In the genomic region with DNA sequence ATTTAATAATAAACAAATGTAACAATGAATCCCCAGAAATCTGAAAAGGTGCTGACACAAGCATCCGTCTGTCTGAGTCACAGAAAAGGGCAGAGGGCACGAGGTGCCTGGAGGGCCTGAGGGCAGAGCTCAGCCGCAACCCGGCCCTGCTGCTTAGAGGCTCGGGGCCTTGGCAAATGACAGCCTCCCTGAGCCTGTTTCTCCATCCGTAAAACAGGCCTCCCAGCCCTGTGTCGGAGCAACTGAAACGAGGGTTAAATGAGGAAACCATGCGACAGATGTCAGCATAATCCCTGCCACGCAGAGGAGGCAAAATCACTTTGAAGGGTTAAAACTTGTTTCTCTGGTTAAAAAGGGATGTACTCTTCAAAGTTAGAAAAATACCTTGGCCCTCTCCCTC, we compare ENCODE assay signal across 15 cellular contexts. TPM values are rescaled to one million over a fixed set of nuclear protein-coding genes. Genes with fewer than 3 reads are reported as not detected.
A peak's percentile ranks its signal among the peaks of the same experiment; 100 is the strongest.
DNase-seq lines count a peak whose midpoint lies in the region; TF ChIP-seq lines count a peak whose summit lies in the region.
"Had no signal": no experiment of that assay in that cellular context is flagged by ENCODE, and none has a peak within 500 bp of the region (broad histone marks: within the 10 kb centered on the region; RNA-seq: fewer than 3 reads in every experiment).

No MANE protein-coding gene starts in this region.

- peaks cover under 1% of the 10 kb centered on the region for H3K4me1 Mint-ChIP-seq in T-helper 2 cell treated with Interferon-gamma antibody and Interleukin-4, amounts not matched to agents 5 μg/mL and 100 μg/mL, for 36 hours (ENCODE audit: low read depth)

- peaks cover 6% of the 10 kb centered on the region for H3K36me3 Mint-ChIP-seq in T-helper 2 cell treated with Interferon-gamma antibody and Interleukin-4, amounts not matched to agents 5 μg/mL and 100 μg/mL, for 36 hours (ENCODE audit: low read depth)

- intact Hi-C loops in PC-9 (cut with micrococcal nuclease; ENCODE audit: unreplicated experiment), result loop anchor here (1.0 to 2.0 kb wide), 2 partner anchors 18 to 47 kb away; a partner anchor contains a TSS

- no peaks in the 10 kb centered on the region for H4K20me1 ChIP-seq in PC-9 (ENCODE audit: insufficient read depth)

- peak overlapping the region; percentile 86 for H3K27ac ChIP-seq in PC-9
- H3K27ac ChIP-seq: parathyroid adenoma had no signal

- H3K79me2 ChIP-seq in PC-9 (ENCODE audit: low read depth), result no peaks in the 10 kb centered on the region
- H3K79me2 ChIP-seq: parathyroid adenoma had no signal

- H3K4me3 Mint-ChIP-seq in T-helper 2 cell treated with Interferon-gamma antibody and Interleukin-4, amounts not matched to agents 5 μg/mL and 100 μg/mL, for 36 hours, result no peak overlapping the region

- H3K4me3 ChIP-seq in PC-9, result no peak overlapping the region
- no peak overlapping the region for H3K4me3 ChIP-seq in epithelial cell of esophagus (ENCODE audit: low read length)
- H3K4me3 ChIP-seq: breast epithelium, K562, spleen had no signal

- no peaks in the 10 kb centered on the region for H3K36me3 ChIP-seq in PC-9 (ENCODE audit: low read depth)
- H3K36me3 ChIP-seq: breast epithelium had no signal

- peaks cover 38% of the 10 kb centered on the region for H3F3A ChIP-seq in PC-9 (ENCODE audit: insufficient read depth, low read depth)

- H3K9me2 ChIP-seq in PC-9 (ENCODE audit: insufficient read depth), result no peaks in the 10 kb centered on the region

- H3K27me3 Mint-ChIP-seq in T-helper 2 cell treated with Interferon-gamma antibody and Interleukin-4, amounts not matched to agents 5 μg/mL and 100 μg/mL, for 36 hours (ENCODE audit: low read depth), result no peaks in the 10 kb centered on the region

- BruUV-seq in PC-9 (replicated peaks; lab: Mats Ljungman, UMichigan), result no TSS peak

- no peak overlapping the region for H3K27ac Mint-ChIP-seq in T-helper 2 cell treated with Interferon-gamma antibody and Interleukin-4, amounts not matched to agents 5 μg/mL and 100 μg/mL, for 36 hours

- no peaks in the 10 kb centered on the region for H3K9me3 Mint-ChIP-seq in T-helper 2 cell treated with Interferon-gamma antibody and Interleukin-4, amounts not matched to agents 5 μg/mL and 100 μg/mL, for 36 hours

- no peak overlapping the region for H2AFZ ChIP-seq in PC-9
- H2AFZ ChIP-seq: parathyroid adenoma had no signal

- peak overlapping the region; percentile 35 for H3K4me2 ChIP-seq in PC-9

- no peaks in the 10 kb centered on the region for H3K27me3 ChIP-seq in PC-9 (ENCODE audit: insufficient read depth, low read depth)
- H3K27me3 ChIP-seq: breast epithelium, spleen had no signal

- POLR2A ChIA-PET in PC-9 (lab: Charles Lee; ENCODE audit: unreplicated experiment), result interaction anchor here (0.6 to 0.7 kb wide), 3 partner anchors 12 to 109 kb away, joined by 4 read pairs; no protein-coding TSS in a partner anchor

- no peak for TF ChIP-seq CTCF in PC-9 (conservative IDR thresholded peaks at IDR 0.05)
- no peak for TF ChIP-seq CTCF in epithelial cell of esophagus (IDR thresholded peaks at IDR 0.05; ENCODE audit: insufficient read depth, low read depth, low read length, missing control alignments)

- H3K9me3 ChIP-seq in PC-9 (ENCODE audit: insufficient read depth, low read depth), result no peaks in the 10 kb centered on the region
- H3K9me3 ChIP-seq: breast epithelium, spleen had no signal

- DNase-seq in GM04503 (ENCODE audit: low read depth) (peak; percentile 23), PC-9 (peak; percentile 93 to 96), epithelial cell of esophagus (ENCODE audit: low read depth) (peak; percentile 75), smooth muscle cell of the brain vasculature (ENCODE audit: low read depth, low spot score) (peak; percentile 29), Ammon's horn (ENCODE audit: low spot score) (no peak), inferior parietal cortex (ENCODE audit: extremely low spot score) (no peak), NCI-H69 (lab: John Stamatoyannopoulos, UW) (no peak)
- no peak for DNase-seq in T-helper 2 cell treated with Interferon-gamma antibody and Interleukin-4, amounts not matched to agents 5 μg/mL and 100 μg/mL, for 36 hours (ENCODE audit: low spot score)
- DNase-seq: activated CD4-positive, alpha-beta T cell treated with anti-CD3 and anti-CD28 coated beads, Interleukin-2, amount 50 U/mL, for 48 hours; midbrain; NCI-H2029; spleen had no signal

- H3K4me1 ChIP-seq in PC-9 (replicated peaks; ENCODE audit: insufficient read depth), result peaks cover 41% of the 10 kb centered on the region
- H3K4me1 ChIP-seq: breast epithelium, parathyroid adenoma had no signal

- CTCF ChIA-PET in PC-9 (lab: Charles Lee), result interaction anchor here (1.3 kb wide), 1 partner anchor 81 kb away, joined by 7 read pairs; no protein-coding TSS in a partner anchor

RNA-seq across cellular contexts. Expression of a gene that starts 24.9 kb away (rescaled TPM):
- 63.9 and 73.3 TPM in 2 replicates for total RNA-seq in PC-9 (2021)

RNA-seq across cellular contexts. Expression of a gene that starts 24.9 kb away (rescaled TPM):
- 36.8 and 40.9 TPM in 2 replicates for total RNA-seq in PC-9 (2021)

RNA-seq across cellular contexts. Expression of a gene that starts 34.2 kb away (rescaled TPM):
- 50.8 and 68.7 TPM in 2 replicates for total RNA-seq in PC-9 (2021)

RNA-seq across cellular contexts. Expression of a gene that starts 47.3 kb away (rescaled TPM):
- total RNA-seq in PC-9 (2021), result 73.9 and 102 TPM in 2 replicates

Comparison
In these comparisons a context has a peak if more than half of its experiments do, and no peak if none do; other contexts are left out.
1. DNase-seq: peak in GM04503 (single experiment), PC-9 (2 of 2), epithelial cell of esophagus (single experiment) and smooth muscle cell of the brain vasculature (single experiment); none in Ammon's horn (single experiment), inferior parietal cortex (single experiment), NCI-H69 (single experiment) and T-helper 2 cell treated with Interferon-gamma antibody and Interleukin-4, amounts not matched to agents 5 μg/mL and 100 μg/mL, for 36 hours (single experiment).